ENCODE assay signal across 9 cellular contexts in the genomic region with DNA sequence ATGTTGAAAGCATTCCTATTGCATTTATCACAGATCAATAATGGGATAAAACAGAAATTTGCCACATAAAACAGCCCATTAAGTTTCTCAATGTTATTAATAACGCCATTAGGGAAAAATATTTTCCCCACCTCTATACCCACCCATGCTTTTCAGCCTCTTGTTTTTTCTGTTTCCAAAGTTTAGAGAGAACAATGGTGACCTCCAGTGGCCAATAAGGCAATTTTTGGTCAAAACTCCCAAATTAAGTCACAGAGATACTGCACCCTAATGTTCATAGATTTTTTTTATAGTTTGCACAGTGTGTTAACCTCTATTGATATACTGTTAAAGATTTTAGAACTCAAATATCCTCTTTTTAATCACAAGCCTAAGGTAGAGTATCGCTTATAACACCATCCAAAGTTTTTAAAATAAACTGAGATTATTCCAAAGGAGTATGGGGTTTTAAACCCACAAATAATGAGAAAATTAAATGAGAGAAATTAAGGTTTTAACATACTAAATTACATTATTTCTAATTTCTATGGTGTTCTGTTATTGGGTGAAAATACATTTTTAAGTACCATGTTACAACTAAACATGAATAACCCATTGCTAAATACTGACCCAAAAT.
DNase-seq lines count a peak whose midpoint lies in the region; ATAC-seq and TF ChIP-seq lines count a peak whose summit lies in the region.
"Had no signal": no experiment of that assay in that cellular context is flagged by ENCODE, and none has a peak within 500 bp of the region (broad histone marks: within the 10 kb centered on the region; RNA-seq: fewer than 3 reads in every experiment).

No MANE protein-coding gene starts in this region.

- no peaks in the 10 kb centered on the region for H3K36me3 Mint-ChIP-seq in CD14-positive monocyte

- no peaks in the 10 kb centered on the region for H3K9me3 Mint-ChIP-seq in CD14-positive monocyte

- peaks cover 0 to 2% (median 2%) of the 10 kb centered on the region in 3 donors for H3K27me3 Mint-ChIP-seq in CD14-positive monocyte (ENCODE audit: low read depth in 3 of 3)

- TF ChIP-seq POLR2A in right lobe of liver (IDR thresholded peaks at IDR 0.05), result no peak

- no peaks in the 10 kb centered on the region for H3K27me3 ChIP-seq in right lobe of liver

- TF ChIP-seq CTCF in CD14-positive monocyte (IDR thresholded peaks at IDR 0.05) (peak; percentile 19), WI38 (IDR thresholded peaks at IDR 0.05; ENCODE audit: low read depth, low read length) (peak; percentile 29; the same call in 1 of the 2 replicates), right lobe of liver (IDR thresholded peaks at IDR 0.05) (peak; percentile 22 to 48 (median 42))

- no peaks in the 10 kb centered on the region for H3K4me1 ChIP-seq in right lobe of liver

- intact Hi-C loops in CD14-positive monocyte (cut with micrococcal nuclease), result no loop called here
- intact Hi-C loops in right lobe of liver (cut with DNase I), result no loop called here

- no peak overlapping the region for H3K27ac ChIP-seq in right lobe of liver
- H3K27ac ChIP-seq: SK-N-MC had no signal

- ATAC-seq in right lobe of liver (peak in 1 of 4 donors; percentile 49), GM21723 (IDR thresholded peaks at IDR 0.05; ENCODE audit: unreplicated experiment) (no peak), HG03159 (IDR thresholded peaks at IDR 0.05; ENCODE audit: unreplicated experiment) (no peak)

- H3K4me3 ChIP-seq in WI38 (ENCODE audit: low read depth, low read length), result no peak overlapping the region
- H3K4me3 ChIP-seq in right lobe of liver, result no peak overlapping the region
- H3K4me3 ChIP-seq: SK-N-MC had no signal

- H3K4me3 Mint-ChIP-seq in CD14-positive monocyte, result no peak overlapping the region

- no peaks in the 10 kb centered on the region for H3K9me3 ChIP-seq in right lobe of liver

- DNase-seq in CD14-positive monocyte (ENCODE audit: low spot score), result no peak
- DNase-seq in HCEC 1CT, result peak; percentile 25
- no peak for DNase-seq in right lobe of liver
- no peak for DNase-seq in cerebellar nuclear complex (lab: John Stamatoyannopoulos, UW)
- no peak for DNase-seq in activated CD8-positive, alpha-beta memory T cell treated with anti-CD3 and anti-CD28 coated beads for 24 hours

- WGBS in right lobe of liver (ENCODE audit: insufficient coverage, low coverage, low lambda C conversion rate, missing lambda C conversion rate), result 53% methylated on average over 2 of the region's 2 CpGs

- H3K27ac Mint-ChIP-seq in CD14-positive monocyte, result no peak overlapping the region

- peaks cover 2% of the 10 kb centered on the region for H3K4me1 Mint-ChIP-seq in CD14-positive monocyte

- no peaks in the 10 kb centered on the region for H3K36me3 ChIP-seq in right lobe of liver
